ENCODE assay signal across 8 cellular contexts in the genomic region with DNA sequence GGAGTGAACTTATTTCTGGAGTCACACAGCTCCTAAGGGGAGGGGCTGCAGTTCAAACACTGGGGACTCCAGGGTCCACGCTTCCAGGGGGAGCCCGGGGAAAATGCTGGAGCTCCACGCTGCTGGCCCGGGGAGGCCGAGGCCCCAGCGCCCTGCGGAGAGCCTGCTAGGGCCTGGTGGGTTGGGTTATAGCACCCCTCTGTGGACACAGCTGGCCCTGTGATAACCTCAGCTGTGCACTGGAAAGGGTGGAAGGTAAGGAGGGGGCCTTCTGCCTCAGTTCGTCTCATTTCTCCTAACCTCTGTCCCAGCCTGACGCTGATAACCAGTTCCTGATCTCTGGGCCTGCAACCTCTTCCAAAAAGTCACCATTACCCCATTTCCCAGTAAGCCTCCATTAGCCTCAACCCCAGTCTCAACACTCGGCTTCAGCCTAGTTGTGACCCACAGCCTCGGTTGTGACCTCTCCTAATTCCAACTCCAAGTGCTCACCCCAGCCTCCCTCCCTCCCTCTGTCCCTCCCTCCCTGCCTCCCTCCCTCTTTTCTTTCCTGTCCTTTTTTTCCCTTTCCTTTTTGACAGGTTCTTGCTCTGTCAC. TPM values are rescaled to one million over a fixed set of nuclear protein-coding genes. Genes with fewer than 3 reads are reported as not detected.
DNase-seq lines count a peak whose midpoint lies in the region; ATAC-seq and TF ChIP-seq lines count a peak whose summit lies in the region.

No MANE protein-coding gene starts in this region.

- peak; percentile 87 for ATAC-seq in left ventricle myocardium superior
- no peak for ATAC-seq in GM18868 (IDR thresholded peaks at IDR 0.05; ENCODE audit: unreplicated experiment)

- intact Hi-C loops in left ventricle myocardium superior (cut with micrococcal nuclease), result loop anchor here (5.0 to 10.0 kb wide), 2 partner anchors 156 to 309 kb away; no protein-coding TSS in a partner anchor

- TF ChIP-seq CTCF in GM12865 (IDR thresholded peaks at IDR 0.05; ENCODE audit: insufficient read depth, low read depth, low read length, missing control alignments), result peak; percentile 70

- H3K4me3 ChIP-seq in GM12865 (ENCODE audit: low read depth, low read length), result no peak overlapping the region

- peak; percentile 86 for DNase-seq in 8988T
- peak; percentile 55 for DNase-seq in GM12865 (ENCODE audit: low read depth)
- DNase-seq in OCI-M1 (lab: John Stamatoyannopoulos, UW), result peak; percentile 69
- peak in 29 of 56 donors; percentile 10 to 65 (median 33) for DNase-seq in amygdala (lab: John Stamatoyannopoulos, UW)
- peak; percentile 78 for DNase-seq in left ventricle myocardium superior
- DNase-seq in renal cortical epithelial cell (ENCODE audit: low read depth), result peak; percentile 10
- DNase-seq in SIG-M5 (lab: John Stamatoyannopoulos, UW), result no peak

RNA-seq across cellular contexts. Expression of a gene that starts 7.1 kb away (rescaled TPM):
- total RNA-seq in left ventricle myocardium superior, result 49.1 TPM
- 76.9 and 168 TPM in 2 replicates for total RNA-seq in renal cortical epithelial cell

RNA-seq across cellular contexts. Expression of a gene that starts 13.4 kb away (rescaled TPM):
- total RNA-seq in left ventricle myocardium superior (not detected), renal cortical epithelial cell (not detected in 2 replicates)
